1 cellular context compared by ENCODE assay signal in the genomic region with DNA sequence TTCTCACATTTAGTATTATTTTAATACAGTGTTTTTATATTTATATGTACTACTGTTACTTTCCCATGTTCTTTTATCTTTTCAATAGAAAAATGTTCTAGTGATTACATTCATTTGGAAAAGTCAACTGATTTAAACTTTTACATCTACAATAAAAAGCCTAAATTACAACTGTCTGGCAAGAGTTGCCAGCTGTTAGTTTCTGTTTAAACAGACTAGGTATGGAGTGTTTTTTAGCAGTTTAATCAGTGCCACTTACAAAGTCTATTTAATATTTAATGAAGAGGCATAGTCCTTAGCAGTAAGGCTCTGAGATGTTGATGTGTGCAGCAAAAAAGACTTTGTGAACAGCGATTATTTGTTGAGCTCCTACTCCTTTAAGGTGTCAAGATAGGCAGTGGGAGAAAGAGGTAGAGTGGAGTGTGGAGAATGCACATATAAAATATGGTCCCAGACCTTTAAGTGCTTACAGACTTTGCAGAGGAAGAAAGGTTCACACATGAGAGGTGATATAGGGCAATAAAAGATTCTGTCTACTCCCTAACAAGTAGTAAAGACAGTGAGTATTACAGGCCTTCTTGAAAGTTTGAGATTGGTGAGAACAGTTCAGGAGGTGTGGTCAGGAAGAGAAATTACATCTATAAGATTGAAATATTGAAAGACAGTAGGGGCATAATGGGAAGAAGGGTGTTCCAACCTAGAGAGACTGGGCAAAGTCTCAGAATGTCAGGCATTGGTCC.
TF ChIP-seq lines count a peak whose summit lies in the region.

No MANE protein-coding gene starts in this region.

TF ChIP-seq in HepG2, 621 proteins besides CTCF, POLR2A, EP300 and RAD21 (continued from another document):
- TF ChIP-seq, protein P1, sequence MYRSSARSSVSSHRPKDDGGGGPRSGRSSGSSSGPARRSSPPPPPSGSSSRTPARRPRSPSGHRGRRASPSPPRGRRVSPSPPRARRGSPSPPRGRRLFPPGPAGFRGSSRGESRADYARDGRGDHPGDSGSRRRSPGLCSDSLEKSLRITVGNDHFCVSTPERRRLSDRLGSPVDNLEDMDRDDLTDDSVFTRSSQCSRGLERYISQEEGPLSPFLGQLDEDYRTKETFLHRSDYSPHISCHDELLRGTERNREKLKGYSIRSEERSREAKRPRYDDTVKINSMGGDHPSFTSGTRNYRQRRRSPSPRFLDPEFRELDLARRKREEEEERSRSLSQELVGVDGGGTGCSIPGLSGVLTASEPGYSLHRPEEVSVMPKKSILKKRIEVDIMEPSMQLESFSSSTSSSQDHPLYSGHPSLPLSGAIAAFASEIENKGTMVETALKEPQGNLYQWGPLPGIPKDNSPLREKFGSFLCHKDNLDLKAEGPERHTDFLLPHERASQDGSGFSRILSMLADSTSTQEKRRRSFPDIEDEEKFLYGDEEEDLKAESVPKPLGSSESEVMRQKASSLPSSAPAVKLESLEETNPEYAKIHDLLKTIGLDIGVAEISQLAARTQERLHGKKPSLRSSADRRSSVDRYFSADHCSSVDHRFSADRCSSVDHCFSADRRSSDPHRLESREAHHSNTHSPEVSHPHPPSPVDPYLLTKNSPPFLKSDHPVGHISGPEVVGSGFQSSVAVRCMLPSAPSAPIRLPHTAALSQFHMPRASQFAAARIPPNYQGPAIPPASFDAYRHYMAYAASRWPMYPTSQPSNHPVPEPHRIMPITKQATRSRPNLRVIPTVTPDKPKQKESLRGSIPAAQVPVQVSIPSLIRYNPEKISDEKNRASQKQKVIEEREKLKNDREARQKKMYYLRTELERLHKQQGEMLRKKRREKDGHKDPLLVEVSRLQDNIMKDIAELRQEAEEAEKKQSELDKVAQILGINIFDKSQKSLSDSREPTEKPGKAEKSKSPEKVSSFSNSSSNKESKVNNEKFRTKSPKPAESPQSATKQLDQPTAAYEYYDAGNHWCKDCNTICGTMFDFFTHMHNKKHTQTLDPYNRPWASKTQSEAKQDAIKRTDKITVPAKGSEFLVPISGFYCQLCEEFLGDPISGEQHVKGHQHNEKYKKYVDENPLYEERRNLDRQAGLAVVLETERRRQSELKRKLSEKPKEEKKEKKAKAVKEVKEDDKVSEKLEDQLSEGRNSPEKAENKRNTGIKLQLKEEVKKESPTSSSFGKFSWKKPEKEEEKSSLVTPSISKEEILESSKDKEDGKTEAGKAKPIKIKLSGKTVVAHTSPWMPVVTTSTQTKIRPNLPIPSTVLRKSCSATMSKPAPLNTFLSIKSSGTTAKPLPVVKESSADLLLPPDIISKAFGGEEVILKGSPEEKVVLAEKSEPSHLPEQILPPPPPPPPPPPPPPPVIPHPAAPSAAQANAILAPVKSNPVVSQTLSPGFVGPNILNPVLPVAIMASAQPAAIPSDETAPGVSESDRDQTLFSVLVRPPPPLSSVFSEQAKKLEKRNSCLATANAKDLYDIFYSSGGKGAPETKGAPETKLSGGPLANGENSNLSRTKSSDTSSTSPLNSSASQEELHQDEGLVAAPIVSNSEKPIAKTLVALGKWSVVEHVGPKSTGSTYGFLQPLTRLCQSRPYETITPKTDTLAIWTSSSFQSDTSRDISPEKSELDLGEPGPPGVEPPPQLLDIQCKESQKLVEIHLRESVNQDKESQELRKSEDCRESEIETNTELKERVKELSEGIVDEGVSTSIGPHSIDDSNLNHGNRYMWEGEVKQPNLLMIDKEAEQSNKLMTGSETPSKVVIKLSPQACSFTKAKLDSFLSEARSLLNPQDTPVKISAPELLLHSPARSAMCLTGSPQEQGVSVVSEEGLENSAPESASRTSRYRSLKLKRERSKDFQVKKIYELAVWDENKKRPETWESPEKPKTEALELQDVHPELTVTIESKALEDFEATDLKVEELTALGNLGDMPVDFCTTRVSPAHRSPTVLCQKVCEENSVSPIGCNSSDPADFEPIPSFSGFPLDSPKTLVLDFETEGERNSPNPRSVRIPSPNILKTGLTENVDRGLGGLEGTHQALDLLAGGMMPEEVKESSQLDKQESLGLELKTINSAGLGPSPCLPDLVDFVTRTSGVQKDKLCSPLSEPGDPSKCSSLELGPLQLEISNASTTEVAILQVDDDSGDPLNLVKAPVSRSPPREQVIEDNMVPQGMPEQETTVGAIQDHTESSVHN (CRISPR knock-in tag; IDR thresholded peaks at IDR 0.05) = no peak
- TF ChIP-seq ETV6 (CRISPR knock-in tag; conservative IDR thresholded peaks at IDR 0.05) = no peak
- no peak for TF ChIP-seq LRRFIP1 (CRISPR knock-in tag; conservative IDR thresholded peaks at IDR 0.05)
- TF ChIP-seq ZFP36L2 (CRISPR knock-in tag; IDR thresholded peaks at IDR 0.05) = no peak
- TF ChIP-seq U2AF1 (optimal IDR thresholded peaks at IDR 0.05; ENCODE audit: low read depth, low read length) = no peak
TF ChIP-seq in HepG2: peak in this region for 0.
